2 cellular contexts compared by ENCODE assay signal in genomic region chr1:213120386-213120785, GRCh38.
TF ChIP-seq lines count a peak whose summit lies in the region.

No MANE protein-coding gene starts in this region.

TF ChIP-seq in IMR-90, 13 proteins besides CTCF, POLR2A, EP300 and RAD21:
- no peak for TF ChIP-seq NFE2L2 (IDR thresholded peaks at IDR 0.05; ENCODE audit: low read depth, low read length)
- TF ChIP-seq ELK1 (IDR thresholded peaks at IDR 0.05; ENCODE audit: borderline replicate concordance, low read depth, low read length): no peak
- TF ChIP-seq BHLHE40 (IDR thresholded peaks at IDR 0.05; ENCODE audit: low read depth, low read length): no peak
- TF ChIP-seq USF2 (IDR thresholded peaks at IDR 0.05; ENCODE audit: low read depth, low read length): no peak
- TF ChIP-seq MAFK (IDR thresholded peaks at IDR 0.05; ENCODE audit: low read depth, low read length): no peak
- TF ChIP-seq FOS (IDR thresholded peaks at IDR 0.05; ENCODE audit: low read depth, low read length): no peak
TF ChIP-seq in IMR-90: peak in this region for 0.

TF ChIP-seq in endothelial cell of umbilical vein, 7 proteins besides CTCF, POLR2A, EP300 and RAD21:
- TF ChIP-seq MAX (IDR thresholded peaks at IDR 0.05; ENCODE audit: insufficient read depth, insufficient read length): no peak
- TF ChIP-seq FOS (IDR thresholded peaks at IDR 0.05; ENCODE audit: borderline replicate concordance, insufficient read depth, low read length): no peak
- TF ChIP-seq MYC (IDR thresholded peaks at IDR 0.05; ENCODE audit: low read depth, low read length): no peak
- no peak for TF ChIP-seq POLR2AphosphoS5 (IDR thresholded peaks at IDR 0.05; ENCODE audit: insufficient read depth, low read depth, low read length)
- TF ChIP-seq GATA2 (IDR thresholded peaks at IDR 0.05; ENCODE audit: insufficient read depth, insufficient read length, low read depth, low read length): no peak
- TF ChIP-seq JUN (IDR thresholded peaks at IDR 0.05; ENCODE audit: borderline replicate concordance, insufficient read depth, insufficient read length, low read depth): no peak
- TF ChIP-seq EZH2 (IDR thresholded peaks at IDR 0.05; ENCODE audit: borderline replicate concordance, low read depth, low read length, severe bottlenecking): no peak
